Comparison of ENCODE assay signal across 34 cellular contexts in genomic region chr7:80550005-80550404, GRCh38. TPM values are rescaled to one million over a fixed set of nuclear protein-coding genes. Genes with fewer than 3 reads are reported as not detected.
"Had no signal": no experiment of that assay in that cellular context is flagged by ENCODE, and none has a peak within 500 bp of the region (broad histone marks: within the 10 kb centered on the region; RNA-seq: fewer than 3 reads in every experiment).

No MANE protein-coding gene starts in this region.

- H3K36me3 Mint-ChIP-seq: activated CD8-positive, alpha-beta memory T cell treated with anti-CD3 and anti-CD28 coated beads, Interleukin-2, amount 10 ng/mL, durations not matched to agents 7 days and 5 days; activated naive CD4-positive, alpha-beta T cell treated with anti-CD3 and anti-CD28 coated beads, Interleukin-2, amount 10 ng/mL, durations not matched to agents 7 days and 5 days; activated naive CD8-positive, alpha-beta T cell had no signal

- H3K4me1 ChIP-seq: SJCRH30 had no signal

- H3K9me3 ChIP-seq: MG63, SJCRH30 had no signal

- H3K27ac ChIP-seq: brain microvascular endothelial cell, PC-9, SJCRH30, SK-N-MC, WERI-Rb-1 had no signal

- H3K4me3 Mint-ChIP-seq: activated CD4-positive, alpha-beta memory T cell treated with anti-CD3 and anti-CD28 coated beads, Interleukin-2, amount 10 ng/mL, durations not matched to agents 7 days and 5 days; activated CD8-positive, alpha-beta memory T cell treated with anti-CD3 and anti-CD28 coated beads, Interleukin-2, amount 10 ng/mL, durations not matched to agents 7 days and 5 days; activated naive CD4-positive, alpha-beta T cell treated with anti-CD3 and anti-CD28 coated beads, Interleukin-2, amount 10 ng/mL, durations not matched to agents 7 days and 5 days; activated naive CD8-positive, alpha-beta T cell; activated naive CD8-positive, alpha-beta T cell treated with anti-CD3 and anti-CD28 coated beads, Interleukin-2, amount 50 U/mL, for 24 hours had no signal

- H2AFZ ChIP-seq: PC-9 had no signal

- H3K27me3 Mint-ChIP-seq: activated CD4-positive, alpha-beta memory T cell treated with anti-CD3 and anti-CD28 coated beads, Interleukin-2, amount 10 ng/mL, durations not matched to agents 7 days and 5 days; activated CD8-positive, alpha-beta memory T cell treated with anti-CD3 and anti-CD28 coated beads, Interleukin-2, amount 10 ng/mL, durations not matched to agents 7 days and 5 days; activated naive CD4-positive, alpha-beta T cell treated with anti-CD3 and anti-CD28 coated beads, Interleukin-2, amount 10 ng/mL, durations not matched to agents 7 days and 5 days; activated naive CD8-positive, alpha-beta T cell; activated naive CD8-positive, alpha-beta T cell treated with anti-CD3 and anti-CD28 coated beads, Interleukin-2, amount 50 U/mL, for 24 hours had no signal

- ATAC-seq: activated CD8-positive, alpha-beta memory T cell treated with anti-CD3 and anti-CD28 coated beads, Interleukin-2, amount 10 ng/mL, durations not matched to agents 7 days and 5 days; activated naive CD8-positive, alpha-beta T cell treated with anti-CD3 and anti-CD28 coated beads, Interleukin-2, amount 50 U/mL, for 24 hours had no signal

- H3K36me3 ChIP-seq: brain microvascular endothelial cell, MG63, SJCRH30, WERI-Rb-1 had no signal

- H3K4me3 ChIP-seq: MG63, PC-9, SJCRH30, SK-N-MC had no signal

- H3K4me2 ChIP-seq: PC-9 had no signal

- H3K9me3 Mint-ChIP-seq: activated naive CD4-positive, alpha-beta T cell treated with anti-CD3 and anti-CD28 coated beads, Interleukin-2, amount 10 ng/mL, durations not matched to agents 7 days and 5 days had no signal

- H3K27ac Mint-ChIP-seq: activated CD4-positive, alpha-beta memory T cell treated with anti-CD3 and anti-CD28 coated beads, Interleukin-2, amount 10 ng/mL, durations not matched to agents 7 days and 5 days; activated CD8-positive, alpha-beta memory T cell treated with anti-CD3 and anti-CD28 coated beads, Interleukin-2, amount 10 ng/mL, durations not matched to agents 7 days and 5 days; activated naive CD4-positive, alpha-beta T cell treated with anti-CD3 and anti-CD28 coated beads, Interleukin-2, amount 10 ng/mL, durations not matched to agents 7 days and 5 days; activated naive CD8-positive, alpha-beta T cell; activated naive CD8-positive, alpha-beta T cell treated with anti-CD3 and anti-CD28 coated beads, Interleukin-2, amount 50 U/mL, for 24 hours had no signal

- H3K4me1 Mint-ChIP-seq: activated CD4-positive, alpha-beta memory T cell treated with anti-CD3 and anti-CD28 coated beads, Interleukin-2, amount 10 ng/mL, durations not matched to agents 7 days and 5 days; activated CD8-positive, alpha-beta memory T cell treated with anti-CD3 and anti-CD28 coated beads, Interleukin-2, amount 10 ng/mL, durations not matched to agents 7 days and 5 days; activated naive CD4-positive, alpha-beta T cell treated with anti-CD3 and anti-CD28 coated beads, Interleukin-2, amount 10 ng/mL, durations not matched to agents 7 days and 5 days; activated naive CD8-positive, alpha-beta T cell treated with anti-CD3 and anti-CD28 coated beads, Interleukin-2, amount 50 U/mL, for 24 hours had no signal

- DNase-seq: activated CD4-positive, alpha-beta memory T cell treated with anti-CD3 and anti-CD28 coated beads, Interleukin-2, amount 10 ng/mL, durations not matched to agents 7 days and 5 days; activated CD4-positive, alpha-beta T cell treated with anti-CD3 and anti-CD28 coated beads for 1 hour; activated CD4-positive, alpha-beta T cell treated with anti-CD3 and anti-CD28 coated beads for 48 hours; activated CD4-positive, CD25-positive, alpha-beta regulatory T cell; activated CD8-positive, alpha-beta memory T cell treated with anti-CD3 and anti-CD28 coated beads for 24 hours; activated CD8-positive, alpha-beta memory T cell treated with anti-CD3 and anti-CD28 coated beads, Interleukin-2, amount 10 ng/mL, durations not matched to agents 7 days and 5 days; activated CD8-positive, alpha-beta memory T cell treated with anti-CD3 and anti-CD28 coated beads, Interleukin-2, amount 50 U/mL, for 48 hours; activated effector memory CD4-positive, alpha-beta T cell treated with Interleukin-2 at 50 U/mL for 16 hours; activated naive CD4-positive, alpha-beta T cell treated with anti-CD3 and anti-CD28 coated beads, Interleukin-2, amount 10 ng/mL, durations not matched to agents 7 days and 5 days; activated naive CD8-positive, alpha-beta T cell treated with anti-CD3 and anti-CD28 coated beads, Interleukin-2, amount 50 U/mL, for 24 hours; activated T-cell treated with anti-CD3 and anti-CD28 coated beads, Interleukin-2, amount 50 U/mL, for 48 hours; amniotic stem cell; aorta; brain microvascular endothelial cell; Kasumi-1; KG1; MG63; NCI-H1048; NCI-H1105 treated with DMSO at 0.1 percent for 48 hours; NCI-H1436 treated with DMSO at 0.1 percent for 48 hours; NCI-H1694 treated with DMSO at 0.1 percent for 48 hours; NCI-H2029; NCI-H345; NCI-H524 treated with DMSO at 0.1 percent for 48 hours; PC-9; SHP77; SJCRH30; T1000; WERI-Rb-1 had no signal

- H3K27me3 ChIP-seq: brain microvascular endothelial cell, MG63, SJCRH30 had no signal

RNA-seq across cellular contexts. Expression of gene GNAT3, which starts 38.1 kb away (rescaled TPM):
- total RNA-seq: activated CD4-positive, alpha-beta memory T cell treated with anti-CD3 and anti-CD28 coated beads, Interleukin-2, amount 10 ng/mL, durations not matched to agents 7 days and 5 days; activated CD8-positive, alpha-beta memory T cell treated with anti-CD3 and anti-CD28 coated beads, Interleukin-2, amount 10 ng/mL, durations not matched to agents 7 days and 5 days; aorta; NCI-H460; PC-9; SJCRH30; T-helper 1 cell treated with Interleukin-12 subunit alpha and Interleukin-12 subunit beta and Interleukin-4 antibody, amounts not matched to agents 30 ng/mL and 1 ng/mL, for 36 hours; T-helper 2 cell treated with Interferon-gamma antibody and Interleukin-4, amounts not matched to agents 100 ng/mL and 5 ng/mL, for 36 hours had no signal
